Comparison of ENCODE assay signal across 11 cellular contexts in genomic region chr3:138470687-138471086, GRCh38. TPM values are rescaled to one million over a fixed set of nuclear protein-coding genes. Genes with fewer than 3 reads are reported as not detected.
"Had no signal": no experiment of that assay in that cellular context is flagged by ENCODE, and none has a peak within 500 bp of the region (broad histone marks: within the 10 kb centered on the region; RNA-seq: fewer than 3 reads in every experiment).

No MANE protein-coding gene starts in this region.

- H3K9me3 ChIP-seq: tibial nerve had no signal

- DNase-seq: activated CD4-positive, alpha-beta T cell treated with anti-CD3 and anti-CD28 coated beads, Interleukin-2, amount 50 U/mL, for 1 hour; amygdala; foreskin fibroblast; occipital lobe; SHP77 treated with DMSO at 0.1 percent for 48 hours; stimulated activated CD4-positive, alpha-beta T cell treated with anti-CD3 and anti-CD28 coated beads, Interleukin-4, amount 100 ng/mL, for 4 hours; T-helper 2 cell had no signal

- H3K27ac ChIP-seq: skin epidermis, tibial nerve had no signal

- H3K4me1 ChIP-seq: tibial nerve had no signal

- H3K27me3 ChIP-seq: tibial nerve had no signal

- H3K4me3 ChIP-seq: lung, skin epidermis, tibial nerve had no signal

RNA-seq across cellular contexts. Expression of gene ESYT3, which starts 36.3 kb away (rescaled TPM):
- total RNA-seq: natural killer cell treated with Interleukin-12 subunit alpha and Interleukin-12 subunit beta and Interleukin-15 and Interleukin-18, amount 100 ng/mL, for 72 hours had no signal
